ENCODE assay signal across 26 cellular contexts in the genomic region with DNA sequence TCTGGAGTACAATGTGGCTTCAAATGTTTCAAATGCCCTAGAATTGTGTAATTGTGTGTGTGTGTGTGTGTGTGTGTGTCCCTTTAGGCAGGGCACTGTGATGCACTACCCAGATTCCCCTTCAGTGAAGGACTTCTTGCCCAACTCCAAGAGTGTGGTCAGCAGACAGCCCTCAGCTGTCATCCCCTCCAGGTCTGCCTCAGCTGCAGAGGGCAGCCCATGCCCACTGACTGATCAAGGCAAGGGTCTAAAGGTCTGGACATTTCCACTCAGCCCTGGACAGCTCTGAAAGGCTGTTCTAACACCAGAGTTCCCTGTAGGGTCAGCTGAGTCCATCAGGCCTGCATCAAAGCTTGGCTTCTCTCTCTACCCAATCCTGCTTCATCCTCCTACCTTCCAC.
"Had no signal": no experiment of that assay in that cellular context is flagged by ENCODE, and none has a peak within 500 bp of the region (broad histone marks: within the 10 kb centered on the region; RNA-seq: fewer than 3 reads in every experiment).

No MANE protein-coding gene starts in this region.

- H3K9me3 Mint-ChIP-seq: activated naive CD4-positive, alpha-beta T cell treated with anti-CD3 and anti-CD28 coated beads, Interleukin-2, amount 50 U/mL, for 72 hours; activated T-helper 1 cell treated with anti-CD3 and anti-CD28 coated beads, Interleukin-12 subunit alpha, Interleukin-12 subunit beta, Interleukin-2, Interleukin-4 antibody, amounts not matched to agents 30 ng/mL and 10 ng/mL and 1 ng/mL, durations not matched to agents 14 hours and 24 hours and 36 hours; central memory CD8-positive, alpha-beta T cell; naive thymus-derived CD4-positive, alpha-beta T cell; neural progenitor cell; stimulated activated naive CD8-positive, alpha-beta T cell treated with anti-CD3 and anti-CD28 coated beads, Interleukin-15, Interleukin-2, amounts not matched to agents 100 ng/mL and 50 ng/mL, for 24 hours; T-cell; T-helper 2 cell treated with Interferon-gamma antibody and Interleukin-4, amounts not matched to agents 5 μg/mL and 100 μg/mL, for 36 hours had no signal

- H3K27me3 ChIP-seq: esophagus muscularis mucosa, gastrocnemius medialis, neural progenitor cell, thyroid gland had no signal

- FAIRE-seq: astrocyte, islet of Langerhans, TTC549 had no signal

- H3K4me1 ChIP-seq: esophagus muscularis mucosa, gastrocnemius medialis, lower lobe of right lung, prostate gland, thyroid gland had no signal

- H3K9me3 ChIP-seq: esophagus muscularis mucosa, gastrocnemius medialis, lower lobe of right lung, prostate gland, thyroid gland had no signal

- H3K27ac ChIP-seq: coronary artery, gastrocnemius medialis, lower lobe of right lung, neural progenitor cell, prostate gland, skin epidermis, thyroid gland had no signal

- H3K4me3 Mint-ChIP-seq: activated CD8-positive, alpha-beta T cell treated with anti-CD3 and anti-CD28 coated beads, Interleukin-2, amount 10 ng/mL, durations not matched to agents 7 days and 5 days; activated T-helper 1 cell treated with anti-CD3 and anti-CD28 coated beads, Interleukin-12 subunit alpha, Interleukin-12 subunit beta, Interleukin-2, Interleukin-4 antibody, amounts not matched to agents 30 ng/mL and 10 ng/mL and 1 ng/mL, durations not matched to agents 14 hours and 24 hours and 36 hours; central memory CD8-positive, alpha-beta T cell; naive thymus-derived CD4-positive, alpha-beta T cell; neural progenitor cell; stimulated activated naive CD8-positive, alpha-beta T cell treated with anti-CD3 and anti-CD28 coated beads, Interleukin-15, Interleukin-2, amounts not matched to agents 100 ng/mL and 50 ng/mL, for 24 hours; T-cell; T-helper 2 cell treated with Interferon-gamma antibody and Interleukin-4, amounts not matched to agents 5 μg/mL and 100 μg/mL, for 36 hours had no signal

- H3K36me3 Mint-ChIP-seq: activated naive CD4-positive, alpha-beta T cell treated with anti-CD3 and anti-CD28 coated beads, Interleukin-2, amount 50 U/mL, for 72 hours; neural progenitor cell; T-cell had no signal

- H3K27me3 Mint-ChIP-seq: central memory CD8-positive, alpha-beta T cell; naive thymus-derived CD4-positive, alpha-beta T cell; stimulated activated naive CD8-positive, alpha-beta T cell treated with anti-CD3 and anti-CD28 coated beads, Interleukin-15, Interleukin-2, amounts not matched to agents 100 ng/mL and 50 ng/mL, for 24 hours had no signal

- H3K9ac ChIP-seq: neural progenitor cell had no signal

- H3K27ac Mint-ChIP-seq: activated CD8-positive, alpha-beta T cell treated with anti-CD3 and anti-CD28 coated beads, Interleukin-2, amount 10 ng/mL, durations not matched to agents 7 days and 5 days; activated naive CD4-positive, alpha-beta T cell treated with anti-CD3 and anti-CD28 coated beads, Interleukin-2, amount 50 U/mL, for 72 hours; activated T-helper 1 cell treated with anti-CD3 and anti-CD28 coated beads, Interleukin-12 subunit alpha, Interleukin-12 subunit beta, Interleukin-2, Interleukin-4 antibody, amounts not matched to agents 30 ng/mL and 10 ng/mL and 1 ng/mL, durations not matched to agents 14 hours and 24 hours and 36 hours; naive thymus-derived CD4-positive, alpha-beta T cell; neural progenitor cell; stimulated activated naive CD8-positive, alpha-beta T cell treated with anti-CD3 and anti-CD28 coated beads, Interleukin-15, Interleukin-2, amounts not matched to agents 100 ng/mL and 50 ng/mL, for 24 hours; T-cell; T-helper 2 cell treated with Interferon-gamma antibody and Interleukin-4, amounts not matched to agents 5 μg/mL and 100 μg/mL, for 36 hours had no signal

- DNase-seq: activated CD4-positive, alpha-beta T cell treated with anti-CD3 and anti-CD28 coated beads for 1 hour; activated CD4-positive, alpha-beta T cell treated with anti-CD3 and anti-CD28 coated beads, Interleukin-2, amount 50 U/mL, for 1 hour; activated CD8-positive, alpha-beta T cell treated with anti-CD3 and anti-CD28 coated beads, Interleukin-2, amount 10 ng/mL, durations not matched to agents 7 days and 5 days; activated gamma-delta T cell treated with Interleukin-2 at 50 U/mL for 16 hours; gastrocnemius medialis; left cardiac atrium; lower lobe of right lung; naive thymus-derived CD4-positive, alpha-beta T cell; right cardiac atrium; stimulated activated CD4-positive, alpha-beta T cell treated with anti-CD3 and anti-CD28 coated beads, Interleukin-1b, Interleukin-23, amount 100 ng/mL, for 48 hours; substantia nigra; T-cell; thyroid gland had no signal

- H3K36me3 ChIP-seq: esophagus muscularis mucosa, gastrocnemius medialis, lower lobe of right lung, neural progenitor cell, prostate gland, thyroid gland had no signal

- H3K4me3 ChIP-seq: coronary artery, esophagus muscularis mucosa, gastrocnemius medialis, lower lobe of right lung, neural progenitor cell, prostate gland, skin epidermis, thyroid gland had no signal
